ENCODE assay signal across 16 cellular contexts in genomic region chr18:51716277-51716676, GRCh38.
A peak's percentile ranks its signal among the peaks of the same experiment; 100 is the strongest.
DNase-seq lines count a peak whose midpoint lies in the region; ATAC-seq and TF ChIP-seq lines count a peak whose summit lies in the region.
"Had no signal": no experiment of that assay in that cellular context is flagged by ENCODE, and none has a peak within 500 bp of the region (broad histone marks: within the 10 kb centered on the region; RNA-seq: fewer than 3 reads in every experiment).

No MANE protein-coding gene starts in this region.

- peaks cover 11% of the 10 kb centered on the region for H3K4me1 Mint-ChIP-seq in stimulated activated memory B cell treated with anti-CD40 and anti-IgM and Interleukin-4, amounts not matched to agents 10 μg/mL and 1 μg/mL and 100 μg/mL, for 72 hours
- H3K4me1 Mint-ChIP-seq in endothelial cell (ENCODE audit: unreplicated experiment) = no peaks in the 10 kb centered on the region

- H3K9me3 Mint-ChIP-seq in stimulated activated memory B cell treated with anti-CD40 and anti-IgM and Interleukin-4, amounts not matched to agents 10 μg/mL and 1 μg/mL and 100 μg/mL, for 72 hours = peaks cover 2% of the 10 kb centered on the region
- no peaks in the 10 kb centered on the region for H3K9me3 Mint-ChIP-seq in endothelial cell (ENCODE audit: unreplicated experiment)

- no peak for TF ChIP-seq CTCF in endothelial cell (IDR thresholded peaks at IDR 0.05; ENCODE audit: unreplicated experiment)

- peak; percentile 48 for ATAC-seq in GM18858 (IDR thresholded peaks at IDR 0.05; ENCODE audit: unreplicated experiment)
- peak; percentile 47 for ATAC-seq in GM19467 (IDR thresholded peaks at IDR 0.05; ENCODE audit: unreplicated experiment)
- ATAC-seq in HG03060 (IDR thresholded peaks at IDR 0.05; ENCODE audit: low read depth, unreplicated experiment) = peak; percentile 50
- peak; percentile 34 for ATAC-seq in stimulated activated memory B cell treated with anti-CD40 and anti-IgM and Interleukin-4, amounts not matched to agents 10 μg/mL and 1 μg/mL and 100 μg/mL, for 72 hours
- ATAC-seq in GM18873 (IDR thresholded peaks at IDR 0.05; ENCODE audit: low FRiP score, unreplicated experiment) = no peak
- ATAC-seq: GM23338, PC-3 had no signal

- no peak overlapping the region for H3K4me3 Mint-ChIP-seq in stimulated activated memory B cell treated with anti-CD40 and anti-IgM and Interleukin-4, amounts not matched to agents 10 μg/mL and 1 μg/mL and 100 μg/mL, for 72 hours
- H3K4me3 Mint-ChIP-seq in endothelial cell (ENCODE audit: unreplicated experiment) = no peak overlapping the region
- H3K4me3 Mint-ChIP-seq: CD4-positive, alpha-beta T cell; GM23338 had no signal

- no peaks in the 10 kb centered on the region for H3K36me3 Mint-ChIP-seq in stimulated activated memory B cell treated with anti-CD40 and anti-IgM and Interleukin-4, amounts not matched to agents 10 μg/mL and 1 μg/mL and 100 μg/mL, for 72 hours
- H3K36me3 Mint-ChIP-seq in endothelial cell (ENCODE audit: low read depth, unreplicated experiment) = no peaks in the 10 kb centered on the region

- no peaks in the 10 kb centered on the region for H3K27me3 Mint-ChIP-seq in stimulated activated memory B cell treated with anti-CD40 and anti-IgM and Interleukin-4, amounts not matched to agents 10 μg/mL and 1 μg/mL and 100 μg/mL, for 72 hours
- no peaks in the 10 kb centered on the region for H3K27me3 Mint-ChIP-seq in endothelial cell (ENCODE audit: unreplicated experiment)
- H3K27me3 Mint-ChIP-seq: CD4-positive, alpha-beta T cell had no signal

- no peak for DNase-seq in stimulated activated CD4-positive, alpha-beta T cell treated with anti-CD3 and anti-CD28 coated beads, Interleukin-15, amount 100 ng/mL, for 24 hours
- DNase-seq in endothelial cell (ENCODE audit: low spot score) = no peak
- DNase-seq: CD4-positive, alpha-beta T cell; DMS79 treated with DMSO at 0.1 percent for 48 hours; Karpas-422; NCI-H1417; NCI-H2029; NCI-H524; NK-92 treated with Interleukin-12 subunit alpha and Interleukin-12 subunit beta, amount 100 ng/mL, for 24 hours; PC-3 had no signal

- H3K27ac Mint-ChIP-seq in stimulated activated memory B cell treated with anti-CD40 and anti-IgM and Interleukin-4, amounts not matched to agents 10 μg/mL and 1 μg/mL and 100 μg/mL, for 72 hours = no peak overlapping the region
- H3K27ac Mint-ChIP-seq in endothelial cell (ENCODE audit: unreplicated experiment) = no peak overlapping the region
- H3K27ac Mint-ChIP-seq: CD4-positive, alpha-beta T cell; GM23338 had no signal
